Comparison of ENCODE assay signal across 11 cellular contexts in genomic region chr16:15946257-15947044, GRCh38. TPM values are rescaled to one million over a fixed set of nuclear protein-coding genes. Genes with fewer than 3 reads are reported as not detected.
DNase-seq lines count a peak whose midpoint lies in the region; ATAC-seq, FAIRE-seq and TF ChIP-seq lines count a peak whose summit lies in the region.
"Had no signal": no experiment of that assay in that cellular context is flagged by ENCODE, and none has a peak within 500 bp of the region (broad histone marks: within the 10 kb centered on the region; RNA-seq: fewer than 3 reads in every experiment).

No MANE protein-coding gene starts in this region.

- intact Hi-C loops in HCT116 (cut with micrococcal nuclease) (no loop called here), adrenal gland (cut with DNase I) (no loop called here), Caco-2 (cut with micrococcal nuclease; ENCODE audit: unreplicated experiment) (no loop called here)

- no peaks in the 10 kb centered on the region for H3K27me3 ChIP-seq in AG04450 (ENCODE audit: control insufficient read depth, insufficient read depth, low read length)
- no peaks in the 10 kb centered on the region for H3K27me3 ChIP-seq in HCT116 (ENCODE audit: insufficient read depth, low read length)
- no peaks in the 10 kb centered on the region for H3K27me3 ChIP-seq in keratinocyte (ENCODE audit: control insufficient read depth, extremely low read depth, insufficient read depth, low read length)
- no peaks in the 10 kb centered on the region for H3K27me3 ChIP-seq in adrenal gland
- H3K27me3 ChIP-seq in Caco-2 (replicated peaks; ENCODE audit: control insufficient read depth, insufficient read depth, low read length) = no peaks in the 10 kb centered on the region
- H3K27me3 ChIP-seq: dorsolateral prefrontal cortex had no signal

- peaks cover 29% of the 10 kb centered on the region for H3K4me1 Mint-ChIP-seq in activated naive CD8-positive, alpha-beta T cell treated with anti-CD3 and anti-CD28 coated beads, Interleukin-2, amount 50 U/mL, for 24 hours
- H3K4me1 Mint-ChIP-seq in Caco-2 (ENCODE audit: low read depth, unreplicated experiment) = peaks cover 7% of the 10 kb centered on the region

- no peak overlapping the region for H3K4me3 ChIP-seq in AG04450 (ENCODE audit: low read depth, low read length)
- H3K4me3 ChIP-seq in HCT116 (replicated peaks in 1 of 2; ENCODE audit: low read depth in 1 of 2, low read length in 2 of 2) = no peak overlapping the region
- H3K4me3 ChIP-seq in keratinocyte (ENCODE audit: control insufficient read depth in 2 of 3, extremely low read depth in 1 of 3, insufficient read depth in 2 of 3, low read depth in 1 of 3, low read length in 3 of 3) = peak overlapping the region in 1 of 3 experiments; percentile 0
- no peak overlapping the region for H3K4me3 ChIP-seq in adrenal gland
- H3K4me3 ChIP-seq in Caco-2 (ENCODE audit: low read depth, low read length) = no peak overlapping the region
- H3K4me3 ChIP-seq: dorsolateral prefrontal cortex had no signal

- TF ChIP-seq RAD21 in HCT116 (IDR thresholded peaks at IDR 0.05; ENCODE audit: low read depth) = no peak

- no peak overlapping the region for H3K4me3 Mint-ChIP-seq in activated naive CD8-positive, alpha-beta T cell treated with anti-CD3 and anti-CD28 coated beads, Interleukin-2, amount 50 U/mL, for 24 hours
- no peak overlapping the region for H3K4me3 Mint-ChIP-seq in Caco-2 (ENCODE audit: unreplicated experiment)
- H3K4me3 Mint-ChIP-seq: activated CD8-positive, alpha-beta memory T cell treated with anti-CD3 and anti-CD28 coated beads, Interleukin-2, amount 10 ng/mL, durations not matched to agents 7 days and 5 days had no signal

- H3K9me3 ChIP-seq in AG04450 (ENCODE audit: control insufficient read depth, insufficient read depth, low read length) (no peaks in the 10 kb centered on the region), HCT116 (ENCODE audit: control insufficient read depth in 1 of 2, insufficient read depth in 1 of 2, low read depth in 1 of 2, low read length in 2 of 2) (no peaks in the 10 kb centered on the region), keratinocyte (ENCODE audit: control insufficient read depth, low read depth, low read length) (no peaks in the 10 kb centered on the region), adrenal gland (replicated peaks in 1 of 3) (no peaks in the 10 kb centered on the region), Caco-2 (no peaks in the 10 kb centered on the region)

- H3K9ac ChIP-seq in HCT116 (ENCODE audit: low read length) (no peak overlapping the region), keratinocyte (ENCODE audit: control insufficient read depth, extremely low read depth, insufficient read depth, low read length) (peak overlapping the region; percentile 49)

- H3K4me2 ChIP-seq in HCT116 (ENCODE audit: low read length) (peak overlapping the region; percentile 44), keratinocyte (ENCODE audit: control insufficient read depth, extremely low read depth, insufficient read depth, low read depth, low read length) (peak overlapping the region; percentile 64)

- RAD21 ChIA-PET in HCT116 (lab: Charles Lee; ENCODE audit: low non-redundant PET in 1 of 2, low total read pairs in 2 of 2, uncharacterized antibody in 2 of 2, unreplicated experiment in 2 of 2) = no interaction called here

- WGBS in adrenal gland, 4 donors = 80 to 84% (median 81%) methylated on average over 10 of the region's 10 CpGs

- H3K79me2 ChIP-seq in HCT116 (ENCODE audit: insufficient read depth, low read length) = peaks cover 18% of the 10 kb centered on the region
- H3K79me2 ChIP-seq in keratinocyte (ENCODE audit: control insufficient read depth, insufficient read depth, low read length) = peaks cover 18% of the 10 kb centered on the region

- H4K20me1 ChIP-seq in HCT116 (ENCODE audit: insufficient read depth) = no peaks in the 10 kb centered on the region
- no peaks in the 10 kb centered on the region for H4K20me1 ChIP-seq in keratinocyte (ENCODE audit: control insufficient read depth, extremely low read depth, insufficient read depth, low read length)

- no peak for FAIRE-seq in keratinocyte (lab: Jason Lieb, UNC)

- dilution Hi-C loops in keratinocyte (cut with MboI; ENCODE audit: extremely low pct_ligation_motif_present, low sequenced_read_pairs) = no loop called here

- H3K27ac ChIP-seq in AG04450 (ENCODE audit: low read depth, low read length) = peak overlapping the region; percentile 89
- H3K27ac ChIP-seq in HCT116 (ENCODE audit: low read depth, low read length) = no peak overlapping the region
- peak overlapping the region; percentile 73 for H3K27ac ChIP-seq in keratinocyte (ENCODE audit: control insufficient read depth, insufficient read depth, low read length)
- no peak overlapping the region for H3K27ac ChIP-seq in adrenal gland
- H3K27ac ChIP-seq: dorsolateral prefrontal cortex had no signal

- no peaks in the 10 kb centered on the region for H3K36me3 ChIP-seq in HCT116 (ENCODE audit: control insufficient read depth in 1 of 2, insufficient read depth in 2 of 2, low read length in 2 of 2)
- no peaks in the 10 kb centered on the region for H3K36me3 ChIP-seq in keratinocyte (ENCODE audit: control insufficient read depth in 2 of 2, extremely low read depth in 1 of 2, insufficient read depth in 2 of 2, low read length in 2 of 2)
- H3K36me3 ChIP-seq in adrenal gland (replicated peaks in 1 of 2) = no peaks in the 10 kb centered on the region
- H3K36me3 ChIP-seq in Caco-2 (ENCODE audit: control insufficient read depth, insufficient read depth, low read length) = no peaks in the 10 kb centered on the region

- peaks cover 2% of the 10 kb centered on the region for H3K27me3 Mint-ChIP-seq in activated naive CD8-positive, alpha-beta T cell treated with anti-CD3 and anti-CD28 coated beads, Interleukin-2, amount 50 U/mL, for 24 hours
- H3K27me3 Mint-ChIP-seq in Caco-2 (ENCODE audit: insufficient read depth, unreplicated experiment) = no peaks in the 10 kb centered on the region
- H3K27me3 Mint-ChIP-seq: activated CD8-positive, alpha-beta memory T cell treated with anti-CD3 and anti-CD28 coated beads, Interleukin-2, amount 10 ng/mL, durations not matched to agents 7 days and 5 days had no signal

- ATAC-seq in HCT116 = no peak
- peak; percentile 17 for ATAC-seq in activated naive CD8-positive, alpha-beta T cell treated with anti-CD3 and anti-CD28 coated beads, Interleukin-2, amount 50 U/mL, for 24 hours
- ATAC-seq: activated CD8-positive, alpha-beta memory T cell treated with anti-CD3 and anti-CD28 coated beads, Interleukin-2, amount 10 ng/mL, durations not matched to agents 7 days and 5 days had no signal

- H3K36me3 Mint-ChIP-seq in activated naive CD8-positive, alpha-beta T cell treated with anti-CD3 and anti-CD28 coated beads, Interleukin-2, amount 50 U/mL, for 24 hours (ENCODE audit: low read depth) = peaks cover 4% of the 10 kb centered on the region
- no peaks in the 10 kb centered on the region for H3K36me3 Mint-ChIP-seq in Caco-2 (ENCODE audit: insufficient read depth, unreplicated experiment)

- no peak for TF ChIP-seq CTCF in AG04450 (IDR thresholded peaks at IDR 0.05; ENCODE audit: low read depth, low read length)
- no peak for TF ChIP-seq CTCF in HCT116 (IDR thresholded peaks at IDR 0.05 in 2 of 3, conservative IDR thresholded peaks at IDR 0.05 in 1 of 3; ENCODE audit: borderline replicate concordance in 1 of 3, insufficient read depth in 1 of 3, low read depth in 2 of 3, low read length in 2 of 3)
- no peak for TF ChIP-seq CTCF in keratinocyte (optimal IDR thresholded peaks at IDR 0.05 in 1 of 3, IDR thresholded peaks at IDR 0.05 in 1 of 3, conservative IDR thresholded peaks at IDR 0.05 in 1 of 3; ENCODE audit: extremely low read depth in 1 of 3, insufficient read depth in 2 of 3, low read length in 3 of 3)
- TF ChIP-seq CTCF in adrenal gland (IDR thresholded peaks at IDR 0.05) = no peak
- TF ChIP-seq CTCF in Caco-2 (IDR thresholded peaks at IDR 0.05; ENCODE audit: insufficient read depth in 1 of 2, low read depth in 1 of 2, low read length in 1 of 2, severe bottlenecking in 1 of 2, unreplicated experiment in 1 of 2) = no peak

- no peaks in the 10 kb centered on the region for H3K9me1 ChIP-seq in keratinocyte (ENCODE audit: control insufficient read depth, extremely low read depth, insufficient read depth, low read length)

- no TSS peak for BruUV-seq in HCT116 (replicated peaks; lab: Mats Ljungman, UMichigan)
- no TSS peak for BruUV-seq in Caco-2 (replicated peaks; lab: Mats Ljungman, UMichigan)

- TF ChIP-seq POLR2A in HCT116 (IDR thresholded peaks at IDR 0.05; ENCODE audit: borderline replicate concordance, extremely low read depth, insufficient read depth, insufficient read length) (no peak), adrenal gland (IDR thresholded peaks at IDR 0.05) (no peak)

- CTCF ChIA-PET in AG04450 (lab: Charles Lee) (interaction anchor here (1.1 kb wide), 1 partner anchor 72 kb away, joined by 5 read pairs; no protein-coding TSS in a partner anchor), HCT116 (lab: Charles Lee) (interaction anchor here (1.3 kb wide), 1 partner anchor 72 kb away, joined by 4 read pairs; no protein-coding TSS in a partner anchor), Caco-2 (lab: Charles Lee) (no interaction called here)

- H2AFZ ChIP-seq in HCT116 (ENCODE audit: low read depth, low read length, poor library complexity, severe bottlenecking) (peak overlapping the region; percentile 64), keratinocyte (ENCODE audit: control insufficient read depth, low read length) (peak overlapping the region; percentile 47)

- POLR2A ChIA-PET in AG04450 (lab: Yijun Ruan, JAX) = no interaction called here
- POLR2A ChIA-PET in HCT116 (lab: Charles Lee) = interaction anchor here (0.7 to 1.4 kb wide), 2 partner anchors 37 to 47 kb away, joined by 3 read pairs; no protein-coding TSS in a partner anchor
- POLR2A ChIA-PET in Caco-2 (lab: Charles Lee) = no interaction called here

- H3K9me3 Mint-ChIP-seq in activated naive CD8-positive, alpha-beta T cell treated with anti-CD3 and anti-CD28 coated beads, Interleukin-2, amount 50 U/mL, for 24 hours = no peaks in the 10 kb centered on the region
- no peaks in the 10 kb centered on the region for H3K9me3 Mint-ChIP-seq in Caco-2 (ENCODE audit: unreplicated experiment)

- H3K27ac Mint-ChIP-seq in activated naive CD8-positive, alpha-beta T cell treated with anti-CD3 and anti-CD28 coated beads, Interleukin-2, amount 50 U/mL, for 24 hours = peak overlapping the region; percentile 36
- no peak overlapping the region for H3K27ac Mint-ChIP-seq in Caco-2 (ENCODE audit: unreplicated experiment)
- H3K27ac Mint-ChIP-seq: activated CD8-positive, alpha-beta memory T cell treated with anti-CD3 and anti-CD28 coated beads, Interleukin-2, amount 10 ng/mL, durations not matched to agents 7 days and 5 days had no signal

- peak; percentile 66 for DNase-seq in AG04450 (ENCODE audit: low read depth, low spot score)
- no peak for DNase-seq in HCT116 (ENCODE audit: low read depth, low spot score)
- no peak for DNase-seq in activated naive CD8-positive, alpha-beta T cell treated with anti-CD3 and anti-CD28 coated beads, Interleukin-2, amount 50 U/mL, for 24 hours
- DNase-seq in keratinocyte (ENCODE audit: low read depth, low spot score) = no peak
- DNase-seq in adrenal gland = no peak
- no peak for DNase-seq in Caco-2
- no peak for DNase-seq in 8988T
- no peak for DNase-seq in foreskin melanocyte
- DNase-seq: activated CD8-positive, alpha-beta memory T cell treated with anti-CD3 and anti-CD28 coated beads, Interleukin-2, amount 10 ng/mL, durations not matched to agents 7 days and 5 days; dorsolateral prefrontal cortex; NCI-H1048 had no signal

- no peaks in the 10 kb centered on the region for H3K9me2 ChIP-seq in HCT116 (ENCODE audit: insufficient read depth)

- peaks cover 23 to 34% of the 10 kb centered on the region in 2 experiments for H3K4me1 ChIP-seq in HCT116 (ENCODE audit: control insufficient read depth in 1 of 2, insufficient read depth in 2 of 2, low read length in 2 of 2)
- H3K4me1 ChIP-seq in keratinocyte (ENCODE audit: control insufficient read depth, extremely low read depth, insufficient read depth, low read length) = peaks cover 19% of the 10 kb centered on the region
- H3K4me1 ChIP-seq in adrenal gland (replicated peaks in 1 of 2) = peaks cover 5 to 16% of the 10 kb centered on the region in 2 donors
- H3K4me1 ChIP-seq in Caco-2 = peaks cover 6% of the 10 kb centered on the region; the same call in 1 of the 2 replicates

RNA-seq across cellular contexts. Expression of gene ABCC1, which starts 3.0 kb away (rescaled TPM):
- polyA plus RNA-seq in AG04450 (2011; rRNA removed) = 69.7 and 102 TPM in 2 replicates
- polyA minus RNA-seq in AG04450 (2011; rRNA and poly(A)+ RNA removed) = 290 and 395 TPM in 2 replicates
- 61.9 TPM for total RNA-seq in HCT116 (2021; ENCODE audit: unreplicated experiment)
- polyA plus RNA-seq in HCT116 (2012) = 47.3 and 48.1 TPM in 2 replicates
- 19.4 to 30.4 TPM (median 21.6 TPM) in 3 replicates for polyA plus RNA-seq in keratinocyte
- 9.4 TPM for polyA plus RNA-seq in keratinocyte (2011; ENCODE audit: low read depth)
- polyA plus RNA-seq in keratinocyte (2011; cell fraction: cytosol; rRNA removed) = 13.4 and 14.6 TPM in 2 replicates
- polyA plus RNA-seq in keratinocyte (2011; cell fraction: nucleus; rRNA removed) = 79.9 TPM in 2 replicates
- 24.8 and 43.8 TPM in 2 replicates for polyA plus RNA-seq in keratinocyte (2012; ENCODE audit: low replicate concordance)
- 80.7 to 211 TPM (median 95.7 TPM) in 3 replicates for polyA minus RNA-seq in keratinocyte
- 32.2 TPM for polyA minus RNA-seq in keratinocyte (2011; cell fraction: cytosol; rRNA and poly(A)+ RNA removed)
- polyA minus RNA-seq in keratinocyte (2011; cell fraction: nucleus; rRNA and poly(A)+ RNA removed) = 163 and 213 TPM in 2 replicates
- 10 to 100 TPM; 23.2 to 38.8 (median 31.3) TPM for total RNA-seq in adrenal gland
- 10 to 100 TPM; 12.4 to 21.7 (median 13.1) TPM for polyA plus RNA-seq in adrenal gland
- 22.3 and 24.8 TPM in 2 replicates for total RNA-seq in Caco-2 (2022)

RNA-seq across cellular contexts. Expression of gene CEP20, which starts 58.0 kb away (rescaled TPM):
- polyA plus RNA-seq in AG04450 (2011; rRNA removed) (38.9 and 49.3 TPM in 2 replicates), keratinocyte (23.9 to 44.1 TPM (median 27.1 TPM) in 3 replicates), adrenal gland (10 to 100 TPM; 15.2 to 63.8 (median 17.3) TPM)
- 16.4 and 29.0 TPM in 2 replicates for polyA minus RNA-seq in AG04450 (2011; rRNA and poly(A)+ RNA removed)
- total RNA-seq in HCT116 (2021; ENCODE audit: unreplicated experiment) (67.7 TPM), adrenal gland (10 to 100 TPM; 27.2 to 46.0 (median 33.5) TPM), Caco-2 (2022) (26.0 and 30.2 TPM in 2 replicates)
- polyA plus RNA-seq in HCT116 (2012) = 29.2 and 36.3 TPM in 2 replicates
- polyA plus RNA-seq in keratinocyte (2011; ENCODE audit: low read depth) = 24.4 TPM
- 18.3 and 50.2 TPM in 2 replicates for polyA plus RNA-seq in keratinocyte (2011; cell fraction: cytosol; rRNA removed)
- polyA plus RNA-seq in keratinocyte (2011; cell fraction: nucleus; rRNA removed) = 14.6 and 16.4 TPM in 2 replicates
- 24.3 and 29.9 TPM in 2 replicates for polyA plus RNA-seq in keratinocyte (2012; ENCODE audit: low replicate concordance)
- polyA minus RNA-seq in keratinocyte = 4.0 to 25.6 TPM (median 6.9 TPM) in 3 replicates
- polyA minus RNA-seq in keratinocyte (2011; cell fraction: cytosol; rRNA and poly(A)+ RNA removed) = 15.3 TPM
- 3.8 and 8.1 TPM in 2 replicates for polyA minus RNA-seq in keratinocyte (2011; cell fraction: nucleus; rRNA and poly(A)+ RNA removed)

Comparison
In these comparisons a context has a peak if more than half of its experiments do, and no peak if none do; other contexts are left out.
1. H3K27ac ChIP-seq: peak in AG04450 (single experiment) and keratinocyte (single experiment); none in HCT116 (single experiment) and adrenal gland (0 of 5).